Comparison of ENCODE assay signal across 9 cellular contexts in the genomic region with DNA sequence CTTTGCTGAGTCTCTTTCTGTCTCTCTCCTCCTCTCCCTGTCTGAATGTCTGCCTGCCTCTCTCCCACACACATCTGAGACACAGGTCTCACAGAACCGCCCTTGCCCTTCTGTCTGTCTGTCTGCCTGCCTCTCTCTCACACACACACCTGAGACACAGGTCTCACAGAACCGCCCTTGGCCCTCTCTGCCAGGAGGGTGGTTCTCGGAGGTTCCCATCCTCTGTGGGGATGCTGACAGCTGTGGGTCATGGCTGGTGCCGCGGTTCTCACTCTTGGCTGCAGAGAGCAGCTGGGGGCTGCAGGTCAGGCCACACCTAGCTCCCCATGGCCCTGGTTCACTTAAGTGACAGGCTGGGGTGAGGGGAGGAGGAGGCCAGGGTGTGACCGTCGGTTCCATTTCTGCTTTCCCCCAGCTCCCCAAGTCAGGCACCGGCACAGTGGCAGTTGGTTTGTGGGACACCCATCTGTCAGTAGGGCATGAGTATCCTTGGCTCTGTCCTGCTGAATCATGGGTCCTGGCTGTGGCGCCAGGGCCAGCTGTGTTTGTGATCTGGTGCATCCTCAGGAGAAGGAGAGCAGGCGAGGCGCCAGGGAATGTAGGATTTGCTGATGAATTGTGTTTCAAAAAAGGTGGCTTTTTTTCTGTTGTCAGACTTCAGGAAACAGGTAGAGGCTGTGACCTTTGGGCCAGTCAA. TPM values are rescaled to one million over a fixed set of nuclear protein-coding genes. Genes with fewer than 3 reads are reported as not detected.
A peak's percentile ranks its signal among the peaks of the same experiment; 100 is the strongest.
DNase-seq lines count a peak whose midpoint lies in the region; ATAC-seq and TF ChIP-seq lines count a peak whose summit lies in the region.
"Had no signal": no experiment of that assay in that cellular context is flagged by ENCODE, and none has a peak within 500 bp of the region (broad histone marks: within the 10 kb centered on the region; RNA-seq: fewer than 3 reads in every experiment).

No MANE protein-coding gene starts in this region.

- H3K27me3 Mint-ChIP-seq in CD8-positive, alpha-beta memory T cell = peaks cover 3 to 4% of the 10 kb centered on the region in 2 donors
- H3K27me3 Mint-ChIP-seq in IgD-negative memory B cell = peaks cover 8% of the 10 kb centered on the region

- H3K9ac ChIP-seq in mucosa of stomach (ENCODE audit: low read length) = no peak overlapping the region

- no peak for TF ChIP-seq CTCF in VCaP (conservative IDR thresholded peaks at IDR 0.05)

- H3K36me3 Mint-ChIP-seq in CD8-positive, alpha-beta memory T cell = peaks cover 0 to 6% (median 0%) of the 10 kb centered on the region in 3 donors
- H3K36me3 Mint-ChIP-seq in IgD-negative memory B cell = no peaks in the 10 kb centered on the region

- peak overlapping the region; percentile 70 for H3K4me3 ChIP-seq in CD8-positive, alpha-beta memory T cell (ENCODE audit: low read length)
- H3K4me3 ChIP-seq in mucosa of stomach (ENCODE audit: low read length) = peak overlapping the region; percentile 32

- H3K9me3 Mint-ChIP-seq in CD8-positive, alpha-beta memory T cell = no peaks in the 10 kb centered on the region
- H3K9me3 Mint-ChIP-seq in IgD-negative memory B cell = peaks cover 0 to 2% (median 0%) of the 10 kb centered on the region in 3 donors

- peak overlapping the region; percentile 84 for H3K27ac ChIP-seq in CD8-positive, alpha-beta memory T cell (ENCODE audit: low read depth, low read length)
- peak overlapping the region; percentile 71; the same call in 1 of the 2 replicates for H3K27ac ChIP-seq in VCaP

- peak overlapping the region; percentile 92 to 100 (median 98) for H3K4me3 Mint-ChIP-seq in CD8-positive, alpha-beta memory T cell
- H3K4me3 Mint-ChIP-seq in IgD-negative memory B cell = peak overlapping the region; percentile 91 to 99 (median 98)

- no peak for ATAC-seq in HG03025 (IDR thresholded peaks at IDR 0.05; ENCODE audit: low FRiP score, unreplicated experiment)

- peaks cover 21 to 28% (median 25%) of the 10 kb centered on the region in 3 donors for H3K4me1 Mint-ChIP-seq in CD8-positive, alpha-beta memory T cell
- peaks cover 16 to 18% (median 18%) of the 10 kb centered on the region in 3 donors for H3K4me1 Mint-ChIP-seq in IgD-negative memory B cell

- peak overlapping the region; percentile 94 to 100 (median 99) for H3K27ac Mint-ChIP-seq in CD8-positive, alpha-beta memory T cell
- peak overlapping the region; percentile 92 to 99 (median 94) for H3K27ac Mint-ChIP-seq in IgD-negative memory B cell

- POLR2A ChIA-PET in CD8-positive, alpha-beta memory T cell (lab: Charles Lee) = interaction anchor here (1.1 to 2.8 kb wide), 5 partner anchors 42 to 414 kb away, joined by 4 to 17 read pairs (median 5); partner anchors contain the start of genes CLPTM1L and NDUFS6

- DNase-seq in CD8-positive, alpha-beta memory T cell = no peak
- DNase-seq in NCI-H774 (lab: John Stamatoyannopoulos, UW) (no peak), NCI-H510A (lab: John Stamatoyannopoulos, UW) (no peak), HUDEP-2 (lab: John Stamatoyannopoulos, UW; ENCODE audit: unreplicated experiment in 76 of 76) (no peak)

- H3K9me3 ChIP-seq in CD8-positive, alpha-beta memory T cell (ENCODE audit: low read length) = no peaks in the 10 kb centered on the region
- no peaks in the 10 kb centered on the region for H3K9me3 ChIP-seq in mucosa of stomach (ENCODE audit: control insufficient read depth, low read length)

- H3K27me3 ChIP-seq in CD8-positive, alpha-beta memory T cell (ENCODE audit: insufficient read depth, low read length, poor library complexity, severe bottlenecking) = peaks cover 8% of the 10 kb centered on the region
- H3K27me3 ChIP-seq in mucosa of stomach (ENCODE audit: control insufficient read depth, insufficient read depth, low read length) = peaks cover 22% of the 10 kb centered on the region

- CTCF ChIA-PET in CD8-positive, alpha-beta memory T cell (lab: Charles Lee) = interaction anchor here (1.2 to 1.9 kb wide), 2 partner anchors 9 to 81 kb away, joined by 3 to 4 read pairs; no protein-coding TSS in a partner anchor

- no peaks in the 10 kb centered on the region for H3K36me3 ChIP-seq in CD8-positive, alpha-beta memory T cell (ENCODE audit: insufficient read depth, low read length)
- no peaks in the 10 kb centered on the region for H3K36me3 ChIP-seq in mucosa of stomach (ENCODE audit: control insufficient read depth, insufficient read depth, low read length)

- peaks cover 18% of the 10 kb centered on the region for H3K4me1 ChIP-seq in CD8-positive, alpha-beta memory T cell (ENCODE audit: insufficient read depth, low read length)
- H3K4me1 ChIP-seq in mucosa of stomach (ENCODE audit: control insufficient read depth, insufficient read depth, low read length) = peaks cover 13% of the 10 kb centered on the region

RNA-seq across cellular contexts. Expression of gene CLPTM1L, which starts 42.3 kb away (rescaled TPM):
- total RNA-seq in CD8-positive, alpha-beta memory T cell = 100 to 1,000 TPM; 109 to 110 TPM
- polyA plus RNA-seq in CD8-positive, alpha-beta memory T cell = 68.1 TPM
- 25.7 TPM for polyA plus RNA-seq in IgD-negative memory B cell

RNA-seq across cellular contexts. Expression of gene SLC6A3, which starts 58.0 kb away (rescaled TPM):
- total RNA-seq in CD8-positive, alpha-beta memory T cell = not detected
- not detected for polyA plus RNA-seq in CD8-positive, alpha-beta memory T cell
- polyA plus RNA-seq in IgD-negative memory B cell = not detected
- total RNA-seq: liver had no signal
- polyA plus RNA-seq: liver had no signal
